ENCODE assay signal across 9 cellular contexts in the genomic region with DNA sequence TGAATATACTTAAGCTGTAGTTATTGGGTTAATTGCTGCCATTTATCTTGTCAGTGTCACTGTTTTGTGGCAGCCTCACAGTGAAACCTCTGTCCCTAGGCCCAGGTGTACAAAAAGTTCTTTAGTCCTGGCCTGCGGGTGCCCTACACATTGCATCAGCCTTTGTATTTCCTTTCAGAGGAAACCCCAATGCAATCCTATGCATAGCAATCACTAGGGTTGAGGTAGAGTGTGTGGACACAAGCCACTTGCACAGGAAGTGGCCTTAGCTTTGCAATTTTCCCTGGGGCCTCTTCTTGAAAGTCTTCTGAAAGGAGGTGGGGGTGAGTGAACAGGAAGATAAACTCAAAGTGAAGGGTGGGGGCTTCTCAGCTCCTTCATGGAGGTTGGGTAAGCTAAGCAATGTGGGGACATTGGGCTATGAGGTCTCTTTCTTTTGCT. TPM values are rescaled to one million over a fixed set of nuclear protein-coding genes. Genes with fewer than 3 reads are reported as not detected.
DNase-seq lines count a peak whose midpoint lies in the region; ATAC-seq and TF ChIP-seq lines count a peak whose summit lies in the region.
"Had no signal": no experiment of that assay in that cellular context is flagged by ENCODE, and none has a peak within 500 bp of the region (broad histone marks: within the 10 kb centered on the region; RNA-seq: fewer than 3 reads in every experiment).

No MANE protein-coding gene starts in this region.

- no peaks in the 10 kb centered on the region for H3K27me3 Mint-ChIP-seq in natural killer cell treated with Interleukin-12 subunit alpha and Interleukin-12 subunit beta and Interleukin-15 and Interleukin-18, amount 100 ng/mL, for 72 hours

- CTCF ChIA-PET in OCI-LY7 (lab: Charles Lee; ENCODE audit: unreplicated experiment), result no interaction called here
- CTCF ChIA-PET in A673 (lab: Charles Lee), result no interaction called here

- no peaks in the 10 kb centered on the region for H3K27me3 ChIP-seq in A673 (replicated peaks; ENCODE audit: insufficient read depth, low read depth, low read length, poor library complexity)

- no peaks in the 10 kb centered on the region for H4K20me1 ChIP-seq in OCI-LY7 (ENCODE audit: insufficient read depth, low read length)

- POLR2A ChIA-PET in OCI-LY7 (lab: Charles Lee), result interaction anchor here (0.8 to 1.3 kb wide), 5 partner anchors 8 to 34 kb away, joined by 3 to 7 read pairs (median 4); no protein-coding TSS in a partner anchor
- POLR2A ChIA-PET in A673 (lab: Charles Lee; ENCODE audit: low non-redundant PET), result no interaction called here

- H3K9me3 Mint-ChIP-seq in natural killer cell treated with Interleukin-12 subunit alpha and Interleukin-12 subunit beta and Interleukin-15 and Interleukin-18, amount 100 ng/mL, for 72 hours, result peaks cover 3% of the 10 kb centered on the region

- H3K27ac ChIP-seq in OCI-LY7 (ENCODE audit: low read depth, low read length, poor library complexity, severe bottlenecking) (peak overlapping the region; percentile 86), A673 (ENCODE audit: low read depth, low read length, poor library complexity, severe bottlenecking) (no peak overlapping the region)

- H3K4me3 ChIP-seq in OCI-LY7 (ENCODE audit: low read depth, low read length, poor library complexity, severe bottlenecking) (peak overlapping the region; percentile 19), A673 (ENCODE audit: low read depth, low read length, poor library complexity, severe bottlenecking) (no peak overlapping the region)

- H3K9me2 ChIP-seq in OCI-LY7 (ENCODE audit: insufficient read depth, low read length), result no peaks in the 10 kb centered on the region

- H3K9me3 ChIP-seq in OCI-LY7 (ENCODE audit: low read length) (no peaks in the 10 kb centered on the region), A673 (ENCODE audit: low read depth, low read length, poor library complexity, severe bottlenecking) (no peaks in the 10 kb centered on the region)

- peaks cover 59 to 61% of the 10 kb centered on the region in 2 donors for H3K4me1 Mint-ChIP-seq in natural killer cell treated with Interleukin-12 subunit alpha and Interleukin-12 subunit beta and Interleukin-15 and Interleukin-18, amount 100 ng/mL, for 72 hours (ENCODE audit: low read depth in 2 of 2)

- BruUV-seq in OCI-LY7 (replicated peaks; lab: Mats Ljungman, UMichigan) (no TSS peak), A673 (replicated peaks; lab: Mats Ljungman, UMichigan) (no TSS peak)

- H3K4me3 Mint-ChIP-seq in natural killer cell treated with Interleukin-12 subunit alpha and Interleukin-12 subunit beta and Interleukin-15 and Interleukin-18, amount 100 ng/mL, for 72 hours, result peak overlapping the region; percentile 79

- intact Hi-C loops in OCI-LY7 (cut with micrococcal nuclease; ENCODE audit: unreplicated experiment), result loop anchor here (2.0 to 10.0 kb wide), 4 partner anchors 35 to 1723 kb away; no protein-coding TSS in a partner anchor
- intact Hi-C loops in A673 (cut with micrococcal nuclease; ENCODE audit: unreplicated experiment), result no loop called here

- no peaks in the 10 kb centered on the region for H3K79me2 ChIP-seq in OCI-LY7 (ENCODE audit: insufficient read depth, low read depth, low read length)

- ATAC-seq in GM19025 (IDR thresholded peaks at IDR 0.05; ENCODE audit: low read depth, unreplicated experiment) (peak; percentile 33), HG02870 (IDR thresholded peaks at IDR 0.05; ENCODE audit: unreplicated experiment) (peak; percentile 28), HG03280 (IDR thresholded peaks at IDR 0.05; ENCODE audit: unreplicated experiment) (no peak), left lobe of liver (no peak)
- peak; percentile 78 to 89 for ATAC-seq in natural killer cell treated with Interleukin-12 subunit alpha and Interleukin-12 subunit beta and Interleukin-15 and Interleukin-18, amount 100 ng/mL, for 72 hours

- DNase-seq in OCI-LY7 (ENCODE audit: low spot score) (peak; percentile 87), left lobe of liver (ENCODE audit: low spot score) (no peak), A673 (ENCODE audit: low spot score) (no peak)
- peak; percentile 81 for DNase-seq in natural killer cell treated with Interleukin-12 subunit alpha and Interleukin-12 subunit beta and Interleukin-15 and Interleukin-18, amount 100 ng/mL, for 72 hours (ENCODE audit: low spot score)
- DNase-seq: GOT3 had no signal

- peak overlapping the region; percentile 88 for H2AFZ ChIP-seq in OCI-LY7 (ENCODE audit: low read length)

- H3K36me3 ChIP-seq in OCI-LY7 (ENCODE audit: insufficient read depth, low read length) (no peaks in the 10 kb centered on the region), A673 (ENCODE audit: insufficient read depth, low read length, poor library complexity, severe bottlenecking) (no peaks in the 10 kb centered on the region)

- H3K36me3 Mint-ChIP-seq in natural killer cell treated with Interleukin-12 subunit alpha and Interleukin-12 subunit beta and Interleukin-15 and Interleukin-18, amount 100 ng/mL, for 72 hours, result peaks cover 7% of the 10 kb centered on the region

- peak overlapping the region; percentile 74 for H3K4me2 ChIP-seq in OCI-LY7 (ENCODE audit: low read length)

- peak overlapping the region; percentile 91 to 94 for H3K27ac Mint-ChIP-seq in natural killer cell treated with Interleukin-12 subunit alpha and Interleukin-12 subunit beta and Interleukin-15 and Interleukin-18, amount 100 ng/mL, for 72 hours

- no peak for TF ChIP-seq CTCF in OCI-LY7 (conservative IDR thresholded peaks at IDR 0.05; ENCODE audit: low read length)
- no peak for TF ChIP-seq CTCF in A673 (conservative IDR thresholded peaks at IDR 0.05; ENCODE audit: low read depth, low read length)

- H3K4me1 ChIP-seq in OCI-LY7 (ENCODE audit: insufficient read depth, low read length, poor library complexity, severe bottlenecking) (peaks cover 71% of the 10 kb centered on the region), A673 (ENCODE audit: insufficient read depth, low read length, poor library complexity, severe bottlenecking) (no peaks in the 10 kb centered on the region)

RNA-seq across cellular contexts. Expression of a gene that starts 27.8 kb away (rescaled TPM):
- total RNA-seq in OCI-LY7 (2014; rRNA removed; shearing (Covaris generic)), result not detected in 2 replicates
- total RNA-seq in OCI-LY7 (2022), result not detected in 2 replicates
- total RNA-seq in natural killer cell treated with Interleukin-12 subunit alpha and Interleukin-12 subunit beta and Interleukin-15 and Interleukin-18, amount 100 ng/mL, for 72 hours, result not detected
- 16.1 TPM for total RNA-seq in left lobe of liver
- not detected in 2 replicates for total RNA-seq in A673 (2021)
- total RNA-seq: T-helper 1 cell treated with Interleukin-12 subunit alpha and Interleukin-12 subunit beta and Interleukin-4 antibody, amounts not matched to agents 30 ng/mL and 1 ng/mL, for 36 hours had no signal

Comparison
In these comparisons a context has a peak if more than half of its experiments do, and no peak if none do; other contexts are left out.
1. ATAC-seq: peak in GM19025 (single experiment), HG02870 (single experiment) and natural killer cell treated with Interleukin-12 subunit alpha and Interleukin-12 subunit beta and Interleukin-15 and Interleukin-18, amount 100 ng/mL, for 72 hours (2 of 2); none in HG03280 (single experiment) and left lobe of liver (single experiment).
2. DNase-seq: peak in OCI-LY7 (single experiment) and natural killer cell treated with Interleukin-12 subunit alpha and Interleukin-12 subunit beta and Interleukin-15 and Interleukin-18, amount 100 ng/mL, for 72 hours (single experiment); none in left lobe of liver (single experiment) and A673 (single experiment).
3. RNA of a gene that starts 27.8 kb away (total RNA-seq): 16.1 TPM in left lobe of liver (single experiment); not detected in A673, not detected in OCI-LY7 and not detected in natural killer cell treated with Interleukin-12 subunit alpha and Interleukin-12 subunit beta and Interleukin-15 and Interleukin-18, amount 100 ng/mL, for 72 hours; every median in the first group is over 10 times any median in the second.